ENCODE assay signal across 26 cellular contexts in genomic region chr2:54381293-54381692, GRCh38.
"Had no signal": no experiment of that assay in that cellular context is flagged by ENCODE, and none has a peak within 500 bp of the region (broad histone marks: within the 10 kb centered on the region; RNA-seq: fewer than 3 reads in every experiment).

No MANE protein-coding gene starts in this region.

- H3K4me3 Mint-ChIP-seq: activated CD4-positive, alpha-beta T cell treated with anti-CD3 and anti-CD28 coated beads, Interleukin-2, amount 10 ng/mL, durations not matched to agents 24 days and 14 days; activated CD8-positive, alpha-beta memory T cell treated with anti-CD3 and anti-CD28 coated beads, Interleukin-2, amount 10 ng/mL, durations not matched to agents 7 days and 5 days; activated naive CD8-positive, alpha-beta T cell treated with anti-CD3 and anti-CD28 coated beads, Interleukin-2, amount 50 U/mL, for 24 hours; activated T-cell treated with anti-CD3 and anti-CD28 coated beads, Interleukin-2, amount 50 U/mL, for 24 hours; activated T-helper 1 cell treated with anti-CD3 and anti-CD28 coated beads, Interleukin-12 subunit alpha, Interleukin-12 subunit beta, Interleukin-2, Interleukin-4 antibody, amounts not matched to agents 30 ng/mL and 10 ng/mL and 1 ng/mL, durations not matched to agents 14 hours and 24 hours and 36 hours; T-helper 17 cell; WTC11 had no signal

- H3K4me1 Mint-ChIP-seq: activated CD4-positive, alpha-beta T cell treated with anti-CD3 and anti-CD28 coated beads, Interleukin-2, amount 10 ng/mL, durations not matched to agents 24 days and 14 days; activated CD8-positive, alpha-beta memory T cell treated with anti-CD3 and anti-CD28 coated beads, Interleukin-2, amount 10 ng/mL, durations not matched to agents 7 days and 5 days; activated naive CD8-positive, alpha-beta T cell treated with anti-CD3 and anti-CD28 coated beads, Interleukin-2, amount 50 U/mL, for 24 hours; T-helper 17 cell had no signal

- H3K27me3 Mint-ChIP-seq: activated CD8-positive, alpha-beta memory T cell treated with anti-CD3 and anti-CD28 coated beads, Interleukin-2, amount 10 ng/mL, durations not matched to agents 7 days and 5 days; activated naive CD8-positive, alpha-beta T cell treated with anti-CD3 and anti-CD28 coated beads, Interleukin-2, amount 50 U/mL, for 24 hours had no signal

- H2AFZ ChIP-seq: PC-9 had no signal

- H3K27ac ChIP-seq: ascending aorta, brain microvascular endothelial cell, cardiac muscle cell, PC-9 had no signal

- H3K27me3 ChIP-seq: ascending aorta, brain microvascular endothelial cell, cardiac muscle cell, MG63 had no signal

- H3K4me1 ChIP-seq: ascending aorta had no signal

- H3K4me2 ChIP-seq: PC-9 had no signal

- H3K36me3 Mint-ChIP-seq: activated CD8-positive, alpha-beta memory T cell treated with anti-CD3 and anti-CD28 coated beads, Interleukin-2, amount 10 ng/mL, durations not matched to agents 7 days and 5 days; activated naive CD4-positive, alpha-beta T cell treated with anti-CD3 and anti-CD28 coated beads, Interleukin-2, amount 50 U/mL, for 72 hours; WTC11 had no signal

- H3K9me3 Mint-ChIP-seq: activated CD4-positive, alpha-beta T cell treated with anti-CD3 and anti-CD28 coated beads, Interleukin-2, amount 10 ng/mL, durations not matched to agents 24 days and 14 days; activated naive CD4-positive, alpha-beta T cell treated with anti-CD3 and anti-CD28 coated beads, Interleukin-2, amount 50 U/mL, for 72 hours; activated naive CD8-positive, alpha-beta T cell treated with anti-CD3 and anti-CD28 coated beads, Interleukin-2, amount 50 U/mL, for 24 hours; activated T-cell treated with anti-CD3 and anti-CD28 coated beads, Interleukin-2, amount 50 U/mL, for 24 hours; activated T-helper 1 cell treated with anti-CD3 and anti-CD28 coated beads, Interleukin-12 subunit alpha, Interleukin-12 subunit beta, Interleukin-2, Interleukin-4 antibody, amounts not matched to agents 30 ng/mL and 10 ng/mL and 1 ng/mL, durations not matched to agents 14 hours and 24 hours and 36 hours; WTC11 had no signal

- H3K9me3 ChIP-seq: ascending aorta, MG63 had no signal

- H3K27ac Mint-ChIP-seq: activated CD4-positive, alpha-beta T cell treated with anti-CD3 and anti-CD28 coated beads, Interleukin-2, amount 10 ng/mL, durations not matched to agents 24 days and 14 days; activated CD8-positive, alpha-beta memory T cell treated with anti-CD3 and anti-CD28 coated beads, Interleukin-2, amount 10 ng/mL, durations not matched to agents 7 days and 5 days; activated naive CD8-positive, alpha-beta T cell treated with anti-CD3 and anti-CD28 coated beads, Interleukin-2, amount 50 U/mL, for 24 hours; activated T-cell treated with anti-CD3 and anti-CD28 coated beads, Interleukin-2, amount 50 U/mL, for 24 hours; activated T-helper 1 cell treated with anti-CD3 and anti-CD28 coated beads, Interleukin-12 subunit alpha, Interleukin-12 subunit beta, Interleukin-2, Interleukin-4 antibody, amounts not matched to agents 30 ng/mL and 10 ng/mL and 1 ng/mL, durations not matched to agents 14 hours and 24 hours and 36 hours; T-helper 17 cell; WTC11 had no signal

- H3K36me3 ChIP-seq: ascending aorta, brain microvascular endothelial cell, cardiac muscle cell, MG63 had no signal

- H3K4me3 ChIP-seq: ascending aorta, cardiac muscle cell, MG63, PC-9 had no signal

- ATAC-seq: activated CD8-positive, alpha-beta memory T cell treated with anti-CD3 and anti-CD28 coated beads, Interleukin-2, amount 10 ng/mL, durations not matched to agents 7 days and 5 days; activated naive CD4-positive, alpha-beta T cell treated with anti-CD3 and anti-CD28 coated beads, Interleukin-2, amount 50 U/mL, for 72 hours; activated naive CD8-positive, alpha-beta T cell treated with anti-CD3 and anti-CD28 coated beads, Interleukin-2, amount 50 U/mL, for 24 hours; T-helper 17 cell; WTC11 had no signal

- DNase-seq: activated CD4-positive, alpha-beta T cell treated with anti-CD3 and anti-CD28 coated beads, Interleukin-2, amount 10 ng/mL, durations not matched to agents 24 days and 14 days; activated CD4-positive, alpha-beta T cell treated with anti-CD3 and anti-CD28 coated beads, Interleukin-2, amount 50 U/mL, for 48 hours; activated CD4-positive, CD25-positive, alpha-beta regulatory T cell treated with anti-CD3 and anti-CD28 coated beads, Interleukin-2, amount 50 U/mL, for 72 hours; activated CD8-positive, alpha-beta memory T cell treated with anti-CD3 and anti-CD28 coated beads, Interleukin-2, amount 10 ng/mL, durations not matched to agents 7 days and 5 days; activated effector memory CD4-positive, alpha-beta T cell treated with anti-CD3 and anti-CD28 coated beads, Interleukin-2, amount 50 U/mL, for 16 hours; activated naive CD4-positive, alpha-beta T cell treated with Interleukin-2 at 50 U/mL for 16 hours; activated naive CD8-positive, alpha-beta T cell treated with anti-CD3 and anti-CD28 coated beads, Interleukin-2, amount 50 U/mL, for 24 hours; activated T-cell treated with anti-CD3 and anti-CD28 coated beads, Interleukin-2, amount 50 U/mL, for 24 hours; amniotic stem cell; brain microvascular endothelial cell; MG63; MV-4-11; NCI-H1105; NCI-H1436; NCI-H187; NCI-H2081; NCI-H510A treated with DMSO at 0.1 percent for 48 hours; PC-9; SHP77 treated with DMSO at 0.1 percent for 48 hours; T-helper 17 cell; T-helper 9 cell had no signal
